Comparison of ENCODE assay signal across 18 cellular contexts in genomic region chr5:160272889-160273288, GRCh38. TPM values are rescaled to one million over a fixed set of nuclear protein-coding genes. Genes with fewer than 3 reads are reported as not detected.
A peak's percentile ranks its signal among the peaks of the same experiment; 100 is the strongest.
DNase-seq lines count a peak whose midpoint lies in the region; ATAC-seq and TF ChIP-seq lines count a peak whose summit lies in the region.
"Had no signal": no experiment of that assay in that cellular context is flagged by ENCODE, and none has a peak within 500 bp of the region (broad histone marks: within the 10 kb centered on the region; RNA-seq: fewer than 3 reads in every experiment).

No MANE protein-coding gene starts in this region.

- H3K9me2 ChIP-seq in GM23338 (ENCODE audit: insufficient read depth) = no peaks in the 10 kb centered on the region
- H3K9me2 ChIP-seq: SK-N-SH had no signal

- H3K4me1 ChIP-seq in GM23338 (ENCODE audit: insufficient read depth) = peaks cover 24% of the 10 kb centered on the region
- H3K4me1 ChIP-seq: HAP-1 had no signal

- H3K79me2 ChIP-seq in GM23338 (replicated peaks; ENCODE audit: insufficient read depth) = peaks cover 4% of the 10 kb centered on the region; the same call in 1 of the 2 replicates

- no peak overlapping the region for H3K4me2 ChIP-seq in GM23338
- H3K4me2 ChIP-seq: PC-9, SK-N-SH had no signal

- H4K20me1 ChIP-seq in GM23338 (replicated peaks; ENCODE audit: insufficient read depth) = no peaks in the 10 kb centered on the region

- no peaks in the 10 kb centered on the region for H3K27me3 Mint-ChIP-seq in GM23338 (ENCODE audit: insufficient read depth, low read depth, poor library complexity)
- H3K27me3 Mint-ChIP-seq in nephron progenitor cell (ENCODE audit: low read depth, poor library complexity) = peaks cover 4% of the 10 kb centered on the region

- H3K36me3 ChIP-seq in GM23338 (ENCODE audit: insufficient read depth) = peaks cover 13% of the 10 kb centered on the region; the same call in 1 of the 2 replicates
- H3K36me3 ChIP-seq: BE2C, HAP-1 had no signal

- peak; percentile 41 for DNase-seq in NCI-H345 (lab: John Stamatoyannopoulos, UW)
- no peak for DNase-seq in NCI-H345 treated with DMSO at 0.1 percent for 48 hours (lab: John Stamatoyannopoulos, UW; ENCODE audit: unreplicated experiment)
- DNase-seq in GM23338 (ENCODE audit: low spot score) = no peak
- no peak for DNase-seq in nephron progenitor cell
- no peak for DNase-seq in pons (ENCODE audit: low spot score)
- no peak for DNase-seq in foreskin fibroblast
- DNase-seq: BE2C; CD8-positive, alpha-beta memory T cell; IMR-90; Kasumi-1; NCI-H2171; NCI-H524; PC-9; SK-N-SH had no signal

- H3K9me3 Mint-ChIP-seq in GM23338 (no peaks in the 10 kb centered on the region), nephron progenitor cell (no peaks in the 10 kb centered on the region)
- H3K9me3 Mint-ChIP-seq: CD8-positive, alpha-beta memory T cell had no signal

- 0 out of 2 replicates have a peak overlapping the region, but pooled peaks have one; percentile 0 for H3K27ac ChIP-seq in GM23338 (ENCODE audit: low read depth)
- peak overlapping the region; percentile 92 for H3K27ac ChIP-seq in VCaP
- H3K27ac ChIP-seq: PC-9 had no signal

- no peak overlapping the region for H2AFZ ChIP-seq in GM23338
- H2AFZ ChIP-seq: PC-9 had no signal

- no peak for ATAC-seq in GM23338
- ATAC-seq in HG02678 (IDR thresholded peaks at IDR 0.05; ENCODE audit: unreplicated experiment) = no peak

- H3K27ac Mint-ChIP-seq in GM23338 = no peak overlapping the region; the same call in 1 of the 2 replicates
- H3K27ac Mint-ChIP-seq in nephron progenitor cell = peak overlapping the region; percentile 99
- H3K27ac Mint-ChIP-seq: CD8-positive, alpha-beta memory T cell had no signal

- peaks cover 5% of the 10 kb centered on the region; the same call in 1 of the 2 replicates for H3F3A ChIP-seq in GM23338 (replicated peaks; ENCODE audit: low read depth)

- no peak overlapping the region for H3K4me3 Mint-ChIP-seq in GM23338
- no peak overlapping the region for H3K4me3 Mint-ChIP-seq in nephron progenitor cell
- H3K4me3 Mint-ChIP-seq: CD8-positive, alpha-beta memory T cell had no signal

- TF ChIP-seq CTCF in GM23338 (conservative IDR thresholded peaks at IDR 0.05; ENCODE audit: low read depth in 2 of 2) (no peak), VCaP (conservative IDR thresholded peaks at IDR 0.05) (no peak), nephron progenitor cell (IDR thresholded peaks at IDR 0.05) (no peak), foreskin fibroblast (IDR thresholded peaks at IDR 0.05; ENCODE audit: low read depth, low read length) (no peak)

- no peaks in the 10 kb centered on the region for H3K27me3 ChIP-seq in GM23338 (ENCODE audit: insufficient read depth)
- H3K27me3 ChIP-seq: BE2C had no signal

- H3K36me3 Mint-ChIP-seq in GM23338 (ENCODE audit: low read depth) = peaks cover 40% of the 10 kb centered on the region
- peaks cover 49% of the 10 kb centered on the region for H3K36me3 Mint-ChIP-seq in nephron progenitor cell (ENCODE audit: low read depth)
- H3K36me3 Mint-ChIP-seq: CD8-positive, alpha-beta memory T cell had no signal

- H3K4me1 Mint-ChIP-seq in GM23338 = peaks cover 36% of the 10 kb centered on the region
- peaks cover 67% of the 10 kb centered on the region for H3K4me1 Mint-ChIP-seq in nephron progenitor cell

- H3K4me3 ChIP-seq in GM23338 (no peak overlapping the region), foreskin fibroblast (ENCODE audit: low read depth in 1 of 2, low read length in 2 of 2) (no peak overlapping the region)
- H3K4me3 ChIP-seq: HAP-1, PC-9 had no signal

TF ChIP-seq in GM23338, 12 proteins besides CTCF, POLR2A, EP300 and RAD21 (continues in another document):
- TF ChIP-seq ETS1 (IDR thresholded peaks at IDR 0.05) (no peak), ZNF114 (CRISPR knock-in tag; IDR thresholded peaks at IDR 0.05) (no peak), REST (IDR thresholded peaks at IDR 0.05; ENCODE audit: unreplicated experiment) (no peak), ZNF331 (CRISPR knock-in tag; IDR thresholded peaks at IDR 0.05; ENCODE audit: low read depth) (no peak), EZH2phosphoT487 (IDR thresholded peaks at IDR 0.05; ENCODE audit: unreplicated experiment) (no peak), CREB1 (CRISPR knock-in tag; IDR thresholded peaks at IDR 0.05; ENCODE audit: low read depth) (no peak), NANOG (IDR thresholded peaks at IDR 0.05; ENCODE audit: borderline replicate concordance) (no peak), EZH2 (IDR thresholded peaks at IDR 0.05; ENCODE audit: low read depth, unreplicated experiment) (no peak), STAT1 (IDR thresholded peaks at IDR 0.05; ENCODE audit: unreplicated experiment) (no peak), JUNB (IDR thresholded peaks at IDR 0.05; ENCODE audit: unreplicated experiment) (no peak), POLR2AphosphoS5 (IDR thresholded peaks at IDR 0.05; ENCODE audit: low read depth) (no peak)

RNA-seq across cellular contexts. Expression of gene CCNJL, which starts 39.5 kb away (rescaled TPM):
- total RNA-seq in GM23338 (2014; rRNA removed; shearing (Covaris generic)) = 22.1 and 29.2 TPM in 2 replicates
- polyA plus RNA-seq in GM23338 (2016; fragmentation: Nextera tagmentation; extraction: Ambion mirVana) = 27.0 and 28.4 TPM in 2 replicates
- total RNA-seq: CD8-positive, alpha-beta memory T cell; T-helper 1 cell treated with Interleukin-12 subunit alpha and Interleukin-12 subunit beta and Interleukin-4 antibody, amounts not matched to agents 30 ng/mL and 1 ng/mL, for 36 hours had no signal
- polyA plus RNA-seq: CD8-positive, alpha-beta memory T cell had no signal

RNA-seq across cellular contexts. Expression of gene FABP6, which starts 43.6 kb away (rescaled TPM):
- 1.7 and 2.2 TPM in 2 replicates for total RNA-seq in GM23338 (2014; rRNA removed; shearing (Covaris generic))
- polyA plus RNA-seq in GM23338 (2016; fragmentation: Nextera tagmentation; extraction: Ambion mirVana) = 7.5 and 9.7 TPM in 2 replicates
- total RNA-seq: CD8-positive, alpha-beta memory T cell; IMR-90; T-helper 1 cell treated with Interleukin-12 subunit alpha and Interleukin-12 subunit beta and Interleukin-4 antibody, amounts not matched to agents 30 ng/mL and 1 ng/mL, for 36 hours had no signal
- polyA plus RNA-seq: CD8-positive, alpha-beta memory T cell; IMR-90 had no signal
